19 cellular contexts compared by ENCODE assay signal in genomic region chrX:70029790-70030189, GRCh38. TPM values are rescaled to one million over a fixed set of nuclear protein-coding genes. Genes with fewer than 3 reads are reported as not detected.
"Had no signal": no experiment of that assay in that cellular context is flagged by ENCODE, and none has a peak within 500 bp of the region (broad histone marks: within the 10 kb centered on the region; RNA-seq: fewer than 3 reads in every experiment).

No MANE protein-coding gene starts in this region.

- H3K4me1 ChIP-seq: body of pancreas, left lung, psoas muscle, right lobe of liver, testis, upper lobe of left lung had no signal

- H3K27me3 ChIP-seq: body of pancreas, right lobe of liver, testis, upper lobe of left lung had no signal

- H3K27ac ChIP-seq: body of pancreas, left lung, psoas muscle, right lobe of liver, testis, upper lobe of left lung had no signal

- DNase-seq: left lung, psoas muscle, right lobe of liver had no signal

- H3K9me3 ChIP-seq: body of pancreas, left lung, psoas muscle, right lobe of liver, testis, upper lobe of left lung had no signal

- H3K4me2 ChIP-seq: smooth muscle cell had no signal

- H3K36me3 ChIP-seq: left lung, right lobe of liver, upper lobe of left lung had no signal

- ATAC-seq: body of pancreas; stimulated activated memory B cell treated with anti-CD40 and anti-IgM and Interleukin-4, amounts not matched to agents 10 μg/mL and 1 μg/mL and 100 μg/mL, for 72 hours had no signal

- H3K4me3 ChIP-seq: body of pancreas, left lung, psoas muscle, right lobe of liver, smooth muscle cell, testis, upper lobe of left lung had no signal

RNA-seq across cellular contexts. Expression of gene AWAT2, which starts 19.9 kb away (rescaled TPM):
- total RNA-seq: activated CD4-positive, alpha-beta T cell treated with anti-CD3 and anti-CD28 coated beads, Interleukin-2, amount 10 ng/mL, durations not matched to agents 24 days and 14 days; activated CD8-positive, alpha-beta T cell treated with anti-CD3 and anti-CD28 coated beads for 36 hours; activated naive CD4-positive, alpha-beta T cell treated with anti-CD3 and anti-CD28 coated beads for 36 hours; activated T-helper 2 cell treated with anti-CD3 and anti-CD28 coated beads, Interferon-gamma antibody, Interleukin-2, Interleukin-4, amounts not matched to agents 10 μg/mL and 5 μg/mL and 100 μg/mL, durations not matched to agents 14 hours and 24 hours and 36 hours; body of pancreas; endodermal cell; epithelial cell of proximal tubule; frontal cortex; kidney epithelial cell; left lung; mucosa of gallbladder; naive thymus-derived CD8-positive, alpha-beta T cell; osteocyte; psoas muscle; right lobe of liver; smooth muscle cell had no signal
- polyA plus RNA-seq: naive thymus-derived CD8-positive, alpha-beta T cell; psoas muscle; smooth muscle cell had no signal

RNA-seq across cellular contexts. Expression of gene OTUD6A, which starts 32.5 kb away (rescaled TPM):
- total RNA-seq: activated CD4-positive, alpha-beta T cell treated with anti-CD3 and anti-CD28 coated beads, Interleukin-2, amount 10 ng/mL, durations not matched to agents 24 days and 14 days; activated CD8-positive, alpha-beta T cell treated with anti-CD3 and anti-CD28 coated beads for 36 hours; activated naive CD4-positive, alpha-beta T cell treated with anti-CD3 and anti-CD28 coated beads for 36 hours; activated T-helper 2 cell treated with anti-CD3 and anti-CD28 coated beads, Interferon-gamma antibody, Interleukin-2, Interleukin-4, amounts not matched to agents 10 μg/mL and 5 μg/mL and 100 μg/mL, durations not matched to agents 14 hours and 24 hours and 36 hours; body of pancreas; epithelial cell of proximal tubule; frontal cortex; kidney epithelial cell; left lung; mucosa of gallbladder; naive thymus-derived CD8-positive, alpha-beta T cell; osteocyte; psoas muscle; right lobe of liver; smooth muscle cell; upper lobe of left lung had no signal
- polyA plus RNA-seq: naive thymus-derived CD8-positive, alpha-beta T cell; psoas muscle; smooth muscle cell had no signal
